20 cellular contexts compared by ENCODE assay signal in genomic region chr21:14918542-14918941, GRCh38.
A peak's percentile ranks its signal among the peaks of the same experiment; 100 is the strongest.
DNase-seq lines count a peak whose midpoint lies in the region; ATAC-seq and TF ChIP-seq lines count a peak whose summit lies in the region.
"Had no signal": no experiment of that assay in that cellular context is flagged by ENCODE, and none has a peak within 500 bp of the region (broad histone marks: within the 10 kb centered on the region; RNA-seq: fewer than 3 reads in every experiment).

No MANE protein-coding gene starts in this region.

- peak; percentile 64 to 90 (median 82) for ATAC-seq in psoas muscle

- no peaks in the 10 kb centered on the region for H3K4me1 ChIP-seq in psoas muscle

- H3K9me3 ChIP-seq in psoas muscle: no peaks in the 10 kb centered on the region
- H3K9me3 ChIP-seq: adrenal gland, esophagus muscularis mucosa, HAP-1 had no signal

- 36 to 38% (median 37%) methylated on average over 6 of the region's 6 CpGs for WGBS in psoas muscle, 3 donors

- intact Hi-C loops in psoas muscle (cut with DNase I): no loop called here

- peak overlapping the region; percentile 54 for H3K4me3 ChIP-seq in psoas muscle
- H3K4me3 ChIP-seq: adrenal gland, esophagus muscularis mucosa, HAP-1 had no signal

- no peak overlapping the region for H3K27ac ChIP-seq in psoas muscle
- H3K27ac ChIP-seq: adrenal gland, esophagus muscularis mucosa had no signal

- DNase-seq in DMS53 (lab: John Stamatoyannopoulos, UW) (peak; percentile 78), M059J (ENCODE audit: low read depth) (peak; percentile 43), cerebellar nuclear complex (lab: John Stamatoyannopoulos, UW) (peak; percentile 80 to 88), psoas muscle (no peak), HK-2 (ENCODE audit: unreplicated experiment) (no peak), hippocampal formation (lab: John Stamatoyannopoulos, UW) (no peak), NOMO-1 treated with DMSO at 0.1 percent for 48 hours (lab: John Stamatoyannopoulos, UW; ENCODE audit: unreplicated experiment) (no peak), NCI-H1417 (lab: John Stamatoyannopoulos, UW) (no peak)
- DNase-seq: activated effector memory CD4-positive, alpha-beta T cell treated with anti-CD3 and anti-CD28 coated beads, Interleukin-2, amount 50 U/mL, for 16 hours; adrenal gland; CD4-positive, alpha-beta memory T cell; DND-41; head of caudate nucleus; NCI-H2029 treated with DMSO at 0.1 percent for 48 hours; NCI-H446 treated with DMSO at 0.1 percent for 48 hours; Right ventricle myocardium superior; stimulated activated CD4-positive, alpha-beta T cell treated with anti-CD3 and anti-CD28 coated beads, Interleukin-15, amount 100 ng/mL, for 24 hours; T-helper 1 cell had no signal

- no peaks in the 10 kb centered on the region for H3K36me3 ChIP-seq in psoas muscle (ENCODE audit: insufficient read depth in 1 of 2, low read depth in 1 of 2)
- H3K36me3 ChIP-seq: adrenal gland, esophagus muscularis mucosa, HAP-1 had no signal

- H3K27me3 ChIP-seq in psoas muscle (ENCODE audit: insufficient read depth in 3 of 3, low read length in 2 of 3): no peaks in the 10 kb centered on the region
- H3K27me3 ChIP-seq: adrenal gland, esophagus muscularis mucosa had no signal

- TF ChIP-seq CTCF in psoas muscle (IDR thresholded peaks at IDR 0.05): no peak

Comparison
In these comparisons a context has a peak if more than half of its experiments do, and no peak if none do; other contexts are left out.
1. DNase-seq: peak in DMS53 (single experiment), M059J (single experiment) and cerebellar nuclear complex (2 of 2); none in psoas muscle (0 of 2), HK-2 (single experiment), hippocampal formation (0 of 2), NOMO-1 treated with DMSO at 0.1 percent for 48 hours (single experiment) and NCI-H1417 (0 of 3).